Comparison of ENCODE assay signal across 7 cellular contexts in genomic region chr2:153519260-153519875, GRCh38. TPM values are rescaled to one million over a fixed set of nuclear protein-coding genes. Genes with fewer than 3 reads are reported as not detected.
DNase-seq lines count a peak whose midpoint lies in the region; ATAC-seq and TF ChIP-seq lines count a peak whose summit lies in the region.

No MANE protein-coding gene starts in this region.

- in situ Hi-C loops in G401 (cut with HindIII; ENCODE audit: low sequenced_read_pairs), result no loop called here

- TF ChIP-seq POLR2A in sigmoid colon (IDR thresholded peaks at IDR 0.05), result no peak

- no peak overlapping the region for H3K4me3 ChIP-seq in HL-60 (replicated peaks; ENCODE audit: insufficient read depth, low read length)
- no peak overlapping the region for H3K4me3 ChIP-seq in sigmoid colon

- TF ChIP-seq CTCF in HL-60 (IDR thresholded peaks at IDR 0.05; ENCODE audit: insufficient read depth, low read length) (peak; percentile 34), sigmoid colon (IDR thresholded peaks at IDR 0.05) (peak; percentile 35 to 79 (median 66))

- intact Hi-C loops in head of caudate nucleus (cut with DNase I), result no loop called here
- intact Hi-C loops in sigmoid colon (cut with DNase I), result loop anchor here (5.0 kb wide), 2 partner anchors 357 to 762 kb away; no protein-coding TSS in a partner anchor

- H3K27me3 ChIP-seq in HL-60 (ENCODE audit: insufficient read depth, poor library complexity, severe bottlenecking) (no peaks in the 10 kb centered on the region), sigmoid colon (no peaks in the 10 kb centered on the region)

- no peaks in the 10 kb centered on the region for H3K36me3 ChIP-seq in sigmoid colon

- ATAC-seq in GM21825 (IDR thresholded peaks at IDR 0.05; ENCODE audit: unreplicated experiment), result no peak

- DNase-seq in G401 (ENCODE audit: low spot score) (peak; percentile 58), HL-60 (ENCODE audit: low read depth in 1 of 2, low spot score in 1 of 2) (peak in 1 of 2 experiments; percentile 29), OCI-M1 (lab: John Stamatoyannopoulos, UW) (peak; percentile 76), head of caudate nucleus (peak; percentile 29 to 91 (median 75)), sigmoid colon (no peak)
- peak; percentile 82 for DNase-seq in activated effector memory CD4-positive, alpha-beta T cell treated with anti-CD3 and anti-CD28 coated beads, Interleukin-2, amount 50 U/mL, for 16 hours

- no peak for TF ChIP-seq EP300 in sigmoid colon (IDR thresholded peaks at IDR 0.05)

- H3K9me3 ChIP-seq in sigmoid colon, result no peaks in the 10 kb centered on the region

- no peaks in the 10 kb centered on the region for H3K4me1 ChIP-seq in sigmoid colon

- H3K27ac ChIP-seq in HL-60 (replicated peaks) (no peak overlapping the region), sigmoid colon (no peak overlapping the region)

- WGBS in sigmoid colon, 2 donors, result 0% methylated on average over 1 of the region's 1 CpG

RNA-seq across cellular contexts. Expression of gene RPRM, which starts 40.8 kb away (rescaled TPM):
- 76.1 and 102 TPM in 2 replicates for total RNA-seq in G401 (2014; rRNA removed; shearing (Covaris generic))
- total RNA-seq in sigmoid colon, result 10 to 100 TPM; 17.4 to 35.7 (median 27.3) TPM
- 10 to 100 TPM in 1 of 3 donors, under 1 TPM in 1, not detected in 1; 0.60 to 12.4 TPM for polyA plus RNA-seq in sigmoid colon
